Comparison of ENCODE assay signal across 10 cellular contexts in genomic region chr11:103862049-103862826, GRCh38.
DNase-seq lines count a peak whose midpoint lies in the region; ATAC-seq and TF ChIP-seq lines count a peak whose summit lies in the region.
"Had no signal": no experiment of that assay in that cellular context is flagged by ENCODE, and none has a peak within 500 bp of the region (broad histone marks: within the 10 kb centered on the region; RNA-seq: fewer than 3 reads in every experiment).

No MANE protein-coding gene starts in this region.

- H3K9me3 ChIP-seq in OCI-LY1 (ENCODE audit: low read length), result no peaks in the 10 kb centered on the region

- H3F3A ChIP-seq in OCI-LY1 (ENCODE audit: insufficient read depth, low read length), result no peaks in the 10 kb centered on the region

- DNase-seq in NCI-H1436 (lab: John Stamatoyannopoulos, UW), result no peak
- no peak for DNase-seq in COR-L47 (lab: John Stamatoyannopoulos, UW)
- DNase-seq in effector CD4-positive, alpha-beta T cell, result no peak
- DNase-seq in omental fat pad (ENCODE audit: low spot score), result no peak
- DNase-seq: KG1 had no signal

- 0 out of 2 replicates have a peak overlapping the region, but pooled peaks have one; percentile 14 for H2AFZ ChIP-seq in OCI-LY1 (ENCODE audit: low read length)

- no peaks in the 10 kb centered on the region for H3K36me3 ChIP-seq in OCI-LY1 (ENCODE audit: insufficient read depth, low read length)

- no peak overlapping the region for H3K27ac ChIP-seq in OCI-LY1 (ENCODE audit: low read depth, low read length, poor library complexity, severe bottlenecking)
- H3K27ac ChIP-seq: C4-2B had no signal

- peak; percentile 86 for ATAC-seq in GM19397 (IDR thresholded peaks at IDR 0.05; ENCODE audit: unreplicated experiment)
- peak; percentile 83 for ATAC-seq in HG02943 (IDR thresholded peaks at IDR 0.05; ENCODE audit: low read depth, unreplicated experiment)
- ATAC-seq in omental fat pad (ENCODE audit: low FRiP score), result no peak

- H3K9ac ChIP-seq in OCI-LY1 (ENCODE audit: low read length), result no peak overlapping the region

- TF ChIP-seq CTCF in GM12873 (IDR thresholded peaks at IDR 0.05; ENCODE audit: insufficient read depth, low read depth, low read length, missing control alignments) (peak; percentile 30), OCI-LY1 (IDR thresholded peaks at IDR 0.05; ENCODE audit: low read length) (peak; percentile 33; the same call in 1 of the 2 replicates), omental fat pad (IDR thresholded peaks at IDR 0.05) (no peak)

- H3K27me3 ChIP-seq in OCI-LY1 (ENCODE audit: insufficient read depth, low read length), result no peaks in the 10 kb centered on the region

- H3K79me2 ChIP-seq in OCI-LY1 (ENCODE audit: insufficient read depth, low read length), result no peaks in the 10 kb centered on the region

- H4K20me1 ChIP-seq in OCI-LY1 (ENCODE audit: insufficient read depth, low read length), result no peaks in the 10 kb centered on the region

- no peak overlapping the region for H3K4me3 ChIP-seq in OCI-LY1 (ENCODE audit: low read depth, low read length, poor library complexity, severe bottlenecking)

- peaks cover 11% of the 10 kb centered on the region for H3K4me1 ChIP-seq in OCI-LY1 (ENCODE audit: insufficient read depth, low read length, severe bottlenecking)

- peak overlapping the region; percentile 4; the same call in 1 of the 2 replicates for H3K4me2 ChIP-seq in OCI-LY1 (ENCODE audit: low read length)

- no peaks in the 10 kb centered on the region for H3K9me2 ChIP-seq in OCI-LY1 (ENCODE audit: low read depth, low read length)

Comparison
In these comparisons a context has a peak if more than half of its experiments do, and no peak if none do; other contexts are left out.
1. CTCF ChIP-seq: peak in GM12873 (single experiment) and OCI-LY1 (single experiment); none in omental fat pad (0 of 3).